In the genomic region with DNA sequence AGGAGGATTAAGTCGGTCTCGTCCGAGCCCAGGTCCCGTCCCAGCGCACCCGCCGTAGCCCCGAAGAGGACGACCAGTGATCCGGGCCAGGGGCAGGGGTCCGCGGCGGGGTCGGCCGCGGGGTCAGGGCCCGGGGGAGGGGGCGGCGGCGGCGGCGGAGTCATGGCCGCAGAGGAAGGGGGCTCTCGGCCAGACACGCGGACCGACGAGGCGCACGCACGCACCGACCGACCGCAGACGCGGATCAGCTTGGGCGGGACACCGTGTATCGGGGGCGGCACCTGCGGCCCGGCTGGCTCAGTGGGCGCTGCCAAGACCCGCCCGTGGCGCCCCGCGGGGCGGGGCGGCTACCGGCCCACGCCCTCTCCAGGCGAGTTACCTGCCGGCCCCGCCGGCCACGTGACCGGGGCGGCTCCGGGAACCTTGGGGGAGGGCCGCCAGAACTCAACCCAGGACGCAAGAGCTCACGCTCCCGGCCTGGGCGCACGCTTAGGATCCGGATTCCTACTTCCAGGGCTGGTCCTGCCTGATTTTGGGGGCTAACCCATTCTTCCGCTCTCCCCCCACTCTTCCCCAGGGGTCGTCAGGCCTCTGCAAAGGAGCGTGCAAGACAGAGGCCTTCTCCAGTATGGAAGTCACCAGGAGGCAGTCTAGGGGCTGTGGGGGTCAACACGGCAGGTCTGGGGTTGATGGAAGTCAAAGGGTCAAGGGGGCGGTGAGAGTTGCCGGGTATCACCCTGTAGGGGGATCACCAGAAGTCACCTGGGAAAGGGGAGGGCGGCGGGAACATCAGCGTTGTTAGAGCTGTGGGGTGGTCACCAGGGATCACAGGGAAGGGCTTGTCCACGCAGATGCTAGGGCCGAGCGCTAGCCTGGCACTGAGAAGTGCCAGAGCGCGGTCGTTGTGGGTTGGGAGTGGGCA, we compare ENCODE assay signal across 8 cellular contexts. TPM values are rescaled to one million over a fixed set of nuclear protein-coding genes. Genes with fewer than 3 reads are reported as not detected.
DNase-seq lines count a peak whose midpoint lies in the region; ATAC-seq and TF ChIP-seq lines count a peak whose summit lies in the region.

ESRP2 (minus strand) TSS at position 246 of the 922 bp plus-strand sequence; CDS start at position 164, 82 bp downstream.

- DNase-seq in DMS153 treated with DMSO at 0.1 percent for 48 hours (lab: John Stamatoyannopoulos, UW; ENCODE audit: unreplicated experiment) (peak; percentile 66), NB4 (ENCODE audit: low read depth) (no peak), fibroblast of villous mesenchyme (ENCODE audit: low read depth) (no peak), osteocyte (ENCODE audit: extremely low spot score, unreplicated experiment) (no peak), inferior parietal cortex (ENCODE audit: extremely low spot score) (no peak)
- peak; percentile 52 to 64 for DNase-seq in activated T-cell treated with anti-CD3 and anti-CD28 coated beads, Interleukin-2, amount 50 U/mL, for 48 hours

- no peaks in the 10 kb centered on the region for H3K9me3 Mint-ChIP-seq in osteocyte (ENCODE audit: unreplicated experiment)

- peak within 1 kb of the TSS; percentile 84 for H3K4me3 Mint-ChIP-seq in osteocyte (ENCODE audit: unreplicated experiment)

- TF ChIP-seq CTCF in NB4 (IDR thresholded peaks at IDR 0.05; ENCODE audit: low read depth, low read length) (no peak), fibroblast of villous mesenchyme (IDR thresholded peaks at IDR 0.05; ENCODE audit: insufficient read depth, low read depth, low read length) (no peak), osteocyte (IDR thresholded peaks at IDR 0.05) (no peak)

- H3K4me3 ChIP-seq in NB4 (ENCODE audit: low read depth, low read length) (peak within 1 kb of the TSS; percentile 34), fibroblast of villous mesenchyme (ENCODE audit: low read depth, low read length) (peak within 1 kb of the TSS; percentile 65)

- no peak for TF ChIP-seq POLR2A in NB4 (IDR thresholded peaks at IDR 0.05; ENCODE audit: extremely low read depth, insufficient read length)

- H3K27me3 Mint-ChIP-seq in osteocyte (ENCODE audit: unreplicated experiment), result no peaks in the 10 kb centered on the region

- peaks cover 20% of the 10 kb centered on the region for H3K4me1 Mint-ChIP-seq in osteocyte (ENCODE audit: unreplicated experiment)

- ATAC-seq in GM21447 (IDR thresholded peaks at IDR 0.05; ENCODE audit: unreplicated experiment) (no peak), GM19463 (IDR thresholded peaks at IDR 0.05; ENCODE audit: unreplicated experiment) (no peak)

- no peaks in the 10 kb centered on the region for H3K36me3 Mint-ChIP-seq in osteocyte (ENCODE audit: unreplicated experiment)

- peak within 1 kb of the TSS; percentile 89 for H3K27ac Mint-ChIP-seq in osteocyte (ENCODE audit: unreplicated experiment)

RNA-seq across cellular contexts. Expression of gene ESRP2, which starts in this region (rescaled TPM):
- total RNA-seq in fibroblast of villous mesenchyme (under 0.01 and 0.86 TPM in 2 replicates), osteocyte (0.16 and 0.24 TPM in 2 replicates)

Comparison
In these comparisons a context has a peak if more than half of its experiments do, and no peak if none do; other contexts are left out.
1. DNase-seq: peak in DMS153 treated with DMSO at 0.1 percent for 48 hours (single experiment) and activated T-cell treated with anti-CD3 and anti-CD28 coated beads, Interleukin-2, amount 50 U/mL, for 48 hours (2 of 2); none in NB4 (single experiment), fibroblast of villous mesenchyme (single experiment), osteocyte (single experiment) and inferior parietal cortex (single experiment).